Comparison of ENCODE assay signal across 1 cellular context in genomic region chr1:42853116-42853884, GRCh38.
TF ChIP-seq lines count a peak whose summit lies in the region.

No MANE protein-coding gene starts in this region.

TF ChIP-seq in GM12878, 131 proteins besides CTCF, POLR2A, EP300 and RAD21:
- TF ChIP-seq EED (IDR thresholded peaks at IDR 0.05; ENCODE audit: low read depth) (no peak), CHD2 (IDR thresholded peaks at IDR 0.05; ENCODE audit: borderline replicate concordance, low read depth, low read length) (no peak), TCF12 (IDR thresholded peaks at IDR 0.05; ENCODE audit: low read depth, low read length) (no peak), RBBP5 (conservative IDR thresholded peaks at IDR 0.05) (no peak), RAD51 (IDR thresholded peaks at IDR 0.05) (no peak), ATF7 (IDR thresholded peaks at IDR 0.05; ENCODE audit: low read depth) (no peak), MEF2A (IDR thresholded peaks at IDR 0.05; ENCODE audit: insufficient read depth, low read depth, low read length) (no peak), FOS (IDR thresholded peaks at IDR 0.05; ENCODE audit: borderline replicate concordance, extremely low read depth, insufficient read length) (no peak), NFYA (IDR thresholded peaks at IDR 0.05; ENCODE audit: borderline replicate concordance, low read depth, low read length) (no peak), PML (IDR thresholded peaks at IDR 0.05; ENCODE audit: low read length) (no peak), STAT3 (IDR thresholded peaks at IDR 0.05; ENCODE audit: low read depth, low read length) (no peak), SPI1 (IDR thresholded peaks at IDR 0.05; ENCODE audit: borderline replicate concordance, insufficient read depth, low read depth, low read length) (no peak), PAX5 (IDR thresholded peaks at IDR 0.05; ENCODE audit: borderline replicate concordance, low read depth, low read length) (no peak), KDM1A (IDR thresholded peaks at IDR 0.05; ENCODE audit: borderline replicate concordance) (no peak), BCL11A (IDR thresholded peaks at IDR 0.05; ENCODE audit: low read depth, low read length) (no peak), HSF1 (IDR thresholded peaks at IDR 0.05; ENCODE audit: low read depth, low read length) (no peak), GATAD2B (conservative IDR thresholded peaks at IDR 0.05; ENCODE audit: low read depth) (no peak), BMI1 (IDR thresholded peaks at IDR 0.05; ENCODE audit: borderline replicate concordance) (no peak)
- TF ChIP-seq, protein P1, sequence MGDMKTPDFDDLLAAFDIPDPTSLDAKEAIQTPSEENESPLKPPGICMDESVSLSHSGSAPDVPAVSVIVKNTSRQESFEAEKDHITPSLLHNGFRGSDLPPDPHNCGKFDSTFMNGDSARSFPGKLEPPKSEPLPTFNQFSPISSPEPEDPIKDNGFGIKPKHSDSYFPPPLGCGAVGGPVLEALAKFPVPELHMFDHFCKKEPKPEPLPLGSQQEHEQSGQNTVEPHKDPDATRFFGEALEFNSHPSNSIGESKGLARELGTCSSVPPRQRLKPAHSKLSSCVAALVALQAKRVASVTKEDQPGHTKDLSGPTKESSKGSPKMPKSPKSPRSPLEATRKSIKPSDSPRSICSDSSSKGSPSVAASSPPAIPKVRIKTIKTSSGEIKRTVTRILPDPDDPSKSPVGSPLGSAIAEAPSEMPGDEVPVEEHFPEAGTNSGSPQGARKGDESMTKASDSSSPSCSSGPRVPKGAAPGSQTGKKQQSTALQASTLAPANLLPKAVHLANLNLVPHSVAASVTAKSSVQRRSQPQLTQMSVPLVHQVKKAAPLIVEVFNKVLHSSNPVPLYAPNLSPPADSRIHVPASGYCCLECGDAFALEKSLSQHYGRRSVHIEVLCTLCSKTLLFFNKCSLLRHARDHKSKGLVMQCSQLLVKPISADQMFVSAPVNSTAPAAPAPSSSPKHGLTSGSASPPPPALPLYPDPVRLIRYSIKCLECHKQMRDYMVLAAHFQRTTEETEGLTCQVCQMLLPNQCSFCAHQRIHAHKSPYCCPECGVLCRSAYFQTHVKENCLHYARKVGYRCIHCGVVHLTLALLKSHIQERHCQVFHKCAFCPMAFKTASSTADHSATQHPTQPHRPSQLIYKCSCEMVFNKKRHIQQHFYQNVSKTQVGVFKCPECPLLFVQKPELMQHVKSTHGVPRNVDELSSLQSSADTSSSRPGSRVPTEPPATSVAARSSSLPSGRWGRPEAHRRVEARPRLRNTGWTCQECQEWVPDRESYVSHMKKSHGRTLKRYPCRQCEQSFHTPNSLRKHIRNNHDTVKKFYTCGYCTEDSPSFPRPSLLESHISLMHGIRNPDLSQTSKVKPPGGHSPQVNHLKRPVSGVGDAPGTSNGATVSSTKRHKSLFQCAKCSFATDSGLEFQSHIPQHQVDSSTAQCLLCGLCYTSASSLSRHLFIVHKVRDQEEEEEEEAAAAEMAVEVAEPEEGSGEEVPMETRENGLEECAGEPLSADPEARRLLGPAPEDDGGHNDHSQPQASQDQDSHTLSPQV (IDR thresholded peaks at IDR 0.05): no peak
- TF ChIP-seq, protein P2, sequence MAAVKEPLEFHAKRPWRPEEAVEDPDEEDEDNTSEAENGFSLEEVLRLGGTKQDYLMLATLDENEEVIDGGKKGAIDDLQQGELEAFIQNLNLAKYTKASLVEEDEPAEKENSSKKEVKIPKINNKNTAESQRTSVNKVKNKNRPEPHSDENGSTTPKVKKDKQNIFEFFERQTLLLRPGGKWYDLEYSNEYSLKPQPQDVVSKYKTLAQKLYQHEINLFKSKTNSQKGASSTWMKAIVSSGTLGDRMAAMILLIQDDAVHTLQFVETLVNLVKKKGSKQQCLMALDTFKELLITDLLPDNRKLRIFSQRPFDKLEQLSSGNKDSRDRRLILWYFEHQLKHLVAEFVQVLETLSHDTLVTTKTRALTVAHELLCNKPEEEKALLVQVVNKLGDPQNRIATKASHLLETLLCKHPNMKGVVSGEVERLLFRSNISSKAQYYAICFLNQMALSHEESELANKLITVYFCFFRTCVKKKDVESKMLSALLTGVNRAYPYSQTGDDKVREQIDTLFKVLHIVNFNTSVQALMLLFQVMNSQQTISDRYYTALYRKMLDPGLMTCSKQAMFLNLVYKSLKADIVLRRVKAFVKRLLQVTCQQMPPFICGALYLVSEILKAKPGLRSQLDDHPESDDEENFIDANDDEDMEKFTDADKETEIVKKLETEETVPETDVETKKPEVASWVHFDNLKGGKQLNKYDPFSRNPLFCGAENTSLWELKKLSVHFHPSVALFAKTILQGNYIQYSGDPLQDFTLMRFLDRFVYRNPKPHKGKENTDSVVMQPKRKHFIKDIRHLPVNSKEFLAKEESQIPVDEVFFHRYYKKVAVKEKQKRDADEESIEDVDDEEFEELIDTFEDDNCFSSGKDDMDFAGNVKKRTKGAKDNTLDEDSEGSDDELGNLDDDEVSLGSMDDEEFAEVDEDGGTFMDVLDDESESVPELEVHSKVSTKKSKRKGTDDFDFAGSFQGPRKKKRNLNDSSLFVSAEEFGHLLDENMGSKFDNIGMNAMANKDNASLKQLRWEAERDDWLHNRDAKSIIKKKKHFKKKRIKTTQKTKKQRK (IDR thresholded peaks at IDR 0.05; ENCODE audit: low read depth, low read length): no peak
